In genomic region chr16:14061732-14062259, GRCh38 we compare ENCODE assay signal across 1 cellular context.
TF ChIP-seq lines count a peak whose summit lies in the region.

No MANE protein-coding gene starts in this region.

TF ChIP-seq in HepG2, 621 proteins besides CTCF, POLR2A, EP300 and RAD21 (continued from another document):
- TF ChIP-seq HMGXB3 (CRISPR knock-in tag; IDR thresholded peaks at IDR 0.05; ENCODE audit: borderline replicate concordance) (peak; percentile 47; the same call in 1 of the 2 replicates), ZNF276 (CRISPR knock-in tag; IDR thresholded peaks at IDR 0.05; ENCODE audit: low read depth) (peak; percentile 97; the same call in 1 of the 2 replicates), ZNF614 (CRISPR knock-in tag; IDR thresholded peaks at IDR 0.05; ENCODE audit: borderline replicate concordance) (peak; percentile 41; the same call in 1 of the 2 replicates), TAF1 (CRISPR knock-in tag; IDR thresholded peaks at IDR 0.05) (0 out of 2 replicates have a peak, but pooled peaks have one; percentile 0), FOXA3 (CRISPR knock-in tag; IDR thresholded peaks at IDR 0.05) (0 out of 2 replicates have a peak, but pooled peaks have one; percentile 7), ZNF800 (CRISPR knock-in tag; IDR thresholded peaks at IDR 0.05) (no peak), U2AF1 (optimal IDR thresholded peaks at IDR 0.05; ENCODE audit: low read depth, low read length) (no peak), CSRNP2 (CRISPR knock-in tag; conservative IDR thresholded peaks at IDR 0.05; ENCODE audit: low read depth) (no peak), CREB1 (IDR thresholded peaks at IDR 0.05) (peak; percentile 77), CREB1 (CRISPR knock-in tag; IDR thresholded peaks at IDR 0.05) (no peak), SALL1 (CRISPR knock-in tag; IDR thresholded peaks at IDR 0.05) (0 out of 2 replicates have a peak, but pooled peaks have one; percentile 23), ARID5B (CRISPR knock-in tag; IDR thresholded peaks at IDR 0.05) (0 out of 2 replicates have a peak, but pooled peaks have one; percentile 19), ZNF326 (CRISPR knock-in tag; IDR thresholded peaks at IDR 0.05; ENCODE audit: borderline replicate concordance) (no peak), SOX13 (IDR thresholded peaks at IDR 0.05) (no peak), SOX13 (CRISPR knock-in tag; conservative IDR thresholded peaks at IDR 0.05 in 1 of 2, IDR thresholded peaks at IDR 0.05 in 1 of 2) (peak in 1 of 2 experiments; percentile 49; a peak in 1 of 4 replicates), ATF7 (IDR thresholded peaks at IDR 0.05) (peak; percentile 92), ATF7 (CRISPR knock-in tag; IDR thresholded peaks at IDR 0.05) (no peak)
TF ChIP-seq in HepG2: peak in this region for 11.
